ENCODE assay signal across 1 cellular context in genomic region chr5:32030226-32030625, GRCh38.
TF ChIP-seq lines count a peak whose summit lies in the region.

No MANE protein-coding gene starts in this region.

TF ChIP-seq in GM23338, 12 proteins besides CTCF, POLR2A, EP300 and RAD21:
- TF ChIP-seq ZNF114 (CRISPR knock-in tag; IDR thresholded peaks at IDR 0.05) (no peak), ZNF462 (CRISPR knock-in tag; IDR thresholded peaks at IDR 0.05) (no peak), REST (IDR thresholded peaks at IDR 0.05; ENCODE audit: unreplicated experiment) (no peak), NANOG (IDR thresholded peaks at IDR 0.05; ENCODE audit: borderline replicate concordance) (no peak), CREB1 (CRISPR knock-in tag; IDR thresholded peaks at IDR 0.05; ENCODE audit: low read depth) (no peak), EZH2 (IDR thresholded peaks at IDR 0.05; ENCODE audit: low read depth, unreplicated experiment) (no peak), STAT1 (IDR thresholded peaks at IDR 0.05; ENCODE audit: unreplicated experiment) (no peak), ZNF331 (CRISPR knock-in tag; IDR thresholded peaks at IDR 0.05; ENCODE audit: low read depth) (no peak), JUNB (IDR thresholded peaks at IDR 0.05; ENCODE audit: unreplicated experiment) (no peak), POLR2AphosphoS5 (IDR thresholded peaks at IDR 0.05; ENCODE audit: low read depth) (no peak)
